In genomic region chr7:39622609-39623311, GRCh38 we compare ENCODE assay signal across 1 cellular context.
A peak's percentile ranks its signal among the peaks of the same experiment; 100 is the strongest.
TF ChIP-seq lines count a peak whose summit lies in the region.

No MANE protein-coding gene starts in this region.

TF ChIP-seq in HepG2, 621 proteins besides CTCF, POLR2A, EP300 and RAD21 (continued from another document):
- TF ChIP-seq TOPORS (CRISPR knock-in tag; IDR thresholded peaks at IDR 0.05) (peak; percentile 83), ZNF878 (CRISPR knock-in tag; IDR thresholded peaks at IDR 0.05) (0 out of 2 replicates have a peak, but pooled peaks have one; percentile 8), NR2F6 (IDR thresholded peaks at IDR 0.05) (no peak), NR2F6 (CRISPR knock-in tag; IDR thresholded peaks at IDR 0.05) (0 out of 2 replicates have a peak, but pooled peaks have one; percentile 5), ELF4 (CRISPR knock-in tag; IDR thresholded peaks at IDR 0.05; ENCODE audit: borderline replicate concordance) (peak; percentile 80; the same call in 1 of the 2 replicates), MYNN (CRISPR knock-in tag; IDR thresholded peaks at IDR 0.05; ENCODE audit: low read depth) (0 out of 2 replicates have a peak, but pooled peaks have one; percentile 36), ZBTB26 (CRISPR knock-in tag; IDR thresholded peaks at IDR 0.05; ENCODE audit: borderline replicate concordance) (0 out of 2 replicates have a peak, but pooled peaks have one; percentile 9), SKIL (CRISPR knock-in tag; IDR thresholded peaks at IDR 0.05; ENCODE audit: borderline replicate concordance) (no peak), AGO1 (IDR thresholded peaks at IDR 0.05; ENCODE audit: low read depth, low read length, poor library complexity, severe bottlenecking) (no peak), ATF5 (CRISPR knock-in tag; IDR thresholded peaks at IDR 0.05; ENCODE audit: low read depth) (no peak), SNAPC5 (CRISPR knock-in tag; IDR thresholded peaks at IDR 0.05; ENCODE audit: borderline replicate concordance) (0 out of 2 replicates have a peak, but pooled peaks have one; percentile 55)
